ENCODE assay signal across 9 cellular contexts in the genomic region with DNA sequence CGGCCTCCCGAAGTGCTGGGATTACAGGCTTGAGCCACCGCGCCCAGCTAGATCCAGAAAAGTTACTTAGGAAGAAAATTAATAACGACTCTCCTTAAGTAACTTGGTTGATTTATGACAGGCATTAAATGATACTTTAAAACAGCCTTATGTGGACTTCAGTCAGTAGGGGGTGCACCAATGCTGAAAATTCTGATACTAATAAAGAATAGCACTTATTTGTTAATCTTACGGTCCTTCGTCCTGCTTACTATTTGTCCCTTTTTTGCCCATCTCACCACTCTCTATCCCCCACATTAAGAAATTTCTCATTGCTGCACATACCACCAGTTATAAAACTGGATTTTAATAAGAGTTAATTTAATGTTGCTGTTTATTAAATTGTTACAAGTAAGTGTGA. TPM values are rescaled to one million over a fixed set of nuclear protein-coding genes. Genes with fewer than 3 reads are reported as not detected.
DNase-seq lines count a peak whose midpoint lies in the region; ATAC-seq, FAIRE-seq and TF ChIP-seq lines count a peak whose summit lies in the region.
"Had no signal": no experiment of that assay in that cellular context is flagged by ENCODE, and none has a peak within 500 bp of the region (broad histone marks: within the 10 kb centered on the region; RNA-seq: fewer than 3 reads in every experiment).

No MANE protein-coding gene starts in this region.

- H3K27me3 Mint-ChIP-seq in HFFc6 (ENCODE audit: insufficient read depth): peaks cover 20% of the 10 kb centered on the region
- peaks cover 6% of the 10 kb centered on the region for H3K27me3 Mint-ChIP-seq in astrocyte (ENCODE audit: low read depth, unreplicated experiment)
- H3K27me3 Mint-ChIP-seq in stimulated activated naive CD8-positive, alpha-beta T cell treated with anti-CD3 and anti-CD28 coated beads, Interleukin-15, amount 100 ng/mL, for 72 hours: peaks cover 21% of the 10 kb centered on the region

- TF ChIP-seq POLR2A in right lobe of liver (IDR thresholded peaks at IDR 0.05): no peak

- H3K4me1 Mint-ChIP-seq in HFFc6 (ENCODE audit: low read depth) (no peaks in the 10 kb centered on the region), astrocyte (ENCODE audit: low read depth, unreplicated experiment) (no peaks in the 10 kb centered on the region)
- no peaks in the 10 kb centered on the region for H3K4me1 Mint-ChIP-seq in stimulated activated naive CD8-positive, alpha-beta T cell treated with anti-CD3 and anti-CD28 coated beads, Interleukin-15, amount 100 ng/mL, for 72 hours

- H3K36me3 Mint-ChIP-seq in HFFc6 (ENCODE audit: low read depth): no peaks in the 10 kb centered on the region
- no peaks in the 10 kb centered on the region for H3K36me3 Mint-ChIP-seq in astrocyte (ENCODE audit: low read depth, unreplicated experiment)

- no peaks in the 10 kb centered on the region for H3K9me3 Mint-ChIP-seq in HFFc6
- no peaks in the 10 kb centered on the region for H3K9me3 Mint-ChIP-seq in astrocyte (ENCODE audit: unreplicated experiment)
- H3K9me3 Mint-ChIP-seq in stimulated activated naive CD8-positive, alpha-beta T cell treated with anti-CD3 and anti-CD28 coated beads, Interleukin-15, amount 100 ng/mL, for 72 hours: no peaks in the 10 kb centered on the region

- peaks cover 13% of the 10 kb centered on the region for H3K27me3 ChIP-seq in astrocyte (ENCODE audit: insufficient read depth, low read length)
- no peaks in the 10 kb centered on the region for H3K27me3 ChIP-seq in right lobe of liver

- no peaks in the 10 kb centered on the region for H3K79me2 ChIP-seq in astrocyte (ENCODE audit: insufficient read depth, low read length)

- H3K27ac ChIP-seq in C4-2B (no peak overlapping the region), astrocyte (ENCODE audit: low read depth, low read length) (no peak overlapping the region), right lobe of liver (no peak overlapping the region)

- ATAC-seq in right lobe of liver (peak in 2 of 4 donors; percentile 30 to 46), GM18519 (IDR thresholded peaks at IDR 0.05; ENCODE audit: low FRiP score, unreplicated experiment) (no peak)
- no peak for ATAC-seq in stimulated activated naive CD8-positive, alpha-beta T cell treated with anti-CD3 and anti-CD28 coated beads, Interleukin-15, amount 100 ng/mL, for 72 hours

- no peak overlapping the region for H3K9ac ChIP-seq in astrocyte (ENCODE audit: low read length)

- H3K36me3 ChIP-seq in astrocyte (ENCODE audit: insufficient read depth, low read length) (no peaks in the 10 kb centered on the region), right lobe of liver (no peaks in the 10 kb centered on the region)

- intact Hi-C loops in right lobe of liver (cut with DNase I): no loop called here

- no peak for FAIRE-seq in astrocyte (lab: Jason Lieb, UNC)

- H3K4me3 Mint-ChIP-seq in HFFc6: no peak overlapping the region
- no peak overlapping the region for H3K4me3 Mint-ChIP-seq in astrocyte (ENCODE audit: unreplicated experiment)
- no peak overlapping the region for H3K4me3 Mint-ChIP-seq in stimulated activated naive CD8-positive, alpha-beta T cell treated with anti-CD3 and anti-CD28 coated beads, Interleukin-15, amount 100 ng/mL, for 72 hours

- peak; percentile 62 for TF ChIP-seq CTCF in C4-2B (conservative IDR thresholded peaks at IDR 0.05)
- TF ChIP-seq CTCF in HFFc6 (IDR thresholded peaks at IDR 0.05): peak; percentile 74
- peak; percentile 39 for TF ChIP-seq CTCF in astrocyte (IDR thresholded peaks at IDR 0.05; ENCODE audit: insufficient read depth, low read depth, low read length)
- TF ChIP-seq CTCF in right lobe of liver (IDR thresholded peaks at IDR 0.05): peak in 3 of 4 donors; percentile 25 to 39 (median 36)

- no peak overlapping the region for H3K4me3 ChIP-seq in astrocyte (ENCODE audit: insufficient read depth, low read depth, low read length)
- no peak overlapping the region for H3K4me3 ChIP-seq in right lobe of liver

- H4K20me1 ChIP-seq in astrocyte (ENCODE audit: insufficient read depth, low read length): no peaks in the 10 kb centered on the region

- no peak overlapping the region for H3K4me2 ChIP-seq in astrocyte (ENCODE audit: low read length)

- H3K27ac Mint-ChIP-seq in HFFc6 (no peak overlapping the region), astrocyte (ENCODE audit: unreplicated experiment) (no peak overlapping the region)
- no peak overlapping the region for H3K27ac Mint-ChIP-seq in stimulated activated naive CD8-positive, alpha-beta T cell treated with anti-CD3 and anti-CD28 coated beads, Interleukin-15, amount 100 ng/mL, for 72 hours

- H3K9me3 ChIP-seq in astrocyte (ENCODE audit: insufficient read depth, low read depth, low read length) (no peaks in the 10 kb centered on the region), right lobe of liver (no peaks in the 10 kb centered on the region)

- DNase-seq in HFFc6: peak; percentile 29
- no peak for DNase-seq in astrocyte (ENCODE audit: low read depth)
- DNase-seq in right lobe of liver: no peak
- no peak for DNase-seq in NCI-H1092 treated with DMSO at 0.1 percent for 48 hours (lab: John Stamatoyannopoulos, UW)
- no peak for DNase-seq in stimulated activated naive CD8-positive, alpha-beta T cell treated with anti-CD3 and anti-CD28 coated beads, Interleukin-15, amount 100 ng/mL, for 72 hours
- no peak for DNase-seq in NCI-H1417 treated with DMSO at 0.1 percent for 48 hours (lab: John Stamatoyannopoulos, UW)
- DNase-seq: activated CD8-positive, alpha-beta memory T cell treated with anti-CD3 and anti-CD28 coated beads for 24 hours had no signal

- 62% methylated on average over 7 of the region's 7 CpGs for WGBS in right lobe of liver (ENCODE audit: insufficient coverage, low coverage, low lambda C conversion rate, missing lambda C conversion rate)

- H3K4me1 ChIP-seq in astrocyte (ENCODE audit: insufficient read depth, low read length) (no peaks in the 10 kb centered on the region), right lobe of liver (no peaks in the 10 kb centered on the region)

- no peak overlapping the region for H2AFZ ChIP-seq in astrocyte (ENCODE audit: low read depth, low read length)

RNA-seq across cellular contexts. Expression of a gene that starts 12.7 kb away (rescaled TPM):
- total RNA-seq in HFFc6 (2021; fragmentation: NEBNext Ultra II Directional; extraction: Animal tissue kit (Norgen Biotek cat#: 25700)): 10 to 100 TPM; 55.2 to 64.1 (median 59.8) TPM
- 55.1 and 68.8 TPM in 2 replicates for total RNA-seq in astrocyte
- total RNA-seq in right lobe of liver: 10 to 100 TPM; 16.3 to 37.5 (median 23.3) TPM

RNA-seq across cellular contexts. Expression of a gene that starts 23.2 kb away (rescaled TPM):
- 10 to 100 TPM; 75.0 to 91.4 (median 84.4) TPM for total RNA-seq in HFFc6 (2021; fragmentation: NEBNext Ultra II Directional; extraction: Animal tissue kit (Norgen Biotek cat#: 25700))
- total RNA-seq in astrocyte: 91.0 and 94.4 TPM in 2 replicates
- 10 to 100 TPM; 15.8 to 34.6 (median 30.5) TPM for total RNA-seq in right lobe of liver

RNA-seq across cellular contexts. Expression of a gene that starts 36.1 kb away (rescaled TPM):
- not detected for total RNA-seq in HFFc6 (2021; fragmentation: NEBNext Ultra II Directional; extraction: Animal tissue kit (Norgen Biotek cat#: 25700))
- total RNA-seq in astrocyte: not detected in 2 replicates
- 1 to 10 TPM in 1 of 6 experiments, under 1 TPM in 4, not detected in 1; 0.06 to 1.5 (median 0.31) TPM for total RNA-seq in right lobe of liver

RNA-seq across cellular contexts. Expression of a gene that starts 48.2 kb away (rescaled TPM):
- 100 to 1,000 TPM; 124 to 240 (median 136) TPM for total RNA-seq in HFFc6 (2021; fragmentation: NEBNext Ultra II Directional; extraction: Animal tissue kit (Norgen Biotek cat#: 25700))
- total RNA-seq in astrocyte (112 and 126 TPM in 2 replicates), right lobe of liver (100 to 1,000 TPM; 198 to 296 (median 222) TPM)
